1 cellular context compared by ENCODE assay signal in genomic region chr9:126781717-126782388, GRCh38.
A peak's percentile ranks its signal among the peaks of the same experiment; 100 is the strongest.
TF ChIP-seq lines count a peak whose summit lies in the region.

No MANE protein-coding gene starts in this region.

TF ChIP-seq in HepG2, 621 proteins besides CTCF, POLR2A, EP300 and RAD21 (continued from another document and continues in another):
- peak; percentile 57; the same call in 1 of the 2 replicates for TF ChIP-seq KDM2A (CRISPR knock-in tag; IDR thresholded peaks at IDR 0.05; ENCODE audit: borderline replicate concordance, low read depth)
- 0 out of 2 replicates have a peak, but pooled peaks have one; percentile 57 for TF ChIP-seq ZNF331 (CRISPR knock-in tag; IDR thresholded peaks at IDR 0.05)
- TF ChIP-seq ZNF451 (CRISPR knock-in tag; IDR thresholded peaks at IDR 0.05) = no peak
- TF ChIP-seq MAZ (IDR thresholded peaks at IDR 0.05; ENCODE audit: borderline replicate concordance, low read depth, low read length) = peak; percentile 63; the same call in 1 of the 2 replicates
- TF ChIP-seq MAZ (CRISPR knock-in tag; IDR thresholded peaks at IDR 0.05; ENCODE audit: low read depth) = peak; percentile 60; the same call in 1 of the 2 replicates
- no peak for TF ChIP-seq ZNF713 (CRISPR knock-in tag; IDR thresholded peaks at IDR 0.05)
- no peak for TF ChIP-seq SOX5 (CRISPR knock-in tag; IDR thresholded peaks at IDR 0.05; ENCODE audit: borderline replicate concordance)
- TF ChIP-seq HNRNPL (IDR thresholded peaks at IDR 0.05; ENCODE audit: low read depth, low read length) = no peak
- no peak for TF ChIP-seq MXI1 (IDR thresholded peaks at IDR 0.05; ENCODE audit: borderline replicate concordance, low read depth, low read length)
- TF ChIP-seq BHLHE40 (IDR thresholded peaks at IDR 0.05; ENCODE audit: low read length) = peak; percentile 52
- TF ChIP-seq ZNF775 (CRISPR knock-in tag; IDR thresholded peaks at IDR 0.05; ENCODE audit: borderline replicate concordance) = no peak
- no peak for TF ChIP-seq MED1 (CRISPR knock-in tag; IDR thresholded peaks at IDR 0.05)
- TF ChIP-seq ZNF770 (CRISPR knock-in tag; IDR thresholded peaks at IDR 0.05) = peak; percentile 54; the same call in 1 of the 2 replicates
- TF ChIP-seq RXRA (CRISPR knock-in tag; IDR thresholded peaks at IDR 0.05) = 0 out of 2 replicates have a peak, but pooled peaks have one; percentile 16
- TF ChIP-seq NONO (IDR thresholded peaks at IDR 0.05) = no peak
- TF ChIP-seq NONO (CRISPR knock-in tag; conservative IDR thresholded peaks at IDR 0.05) = 0 out of 2 replicates have a peak, but pooled peaks have one; percentile 25
- TF ChIP-seq, protein P1, sequence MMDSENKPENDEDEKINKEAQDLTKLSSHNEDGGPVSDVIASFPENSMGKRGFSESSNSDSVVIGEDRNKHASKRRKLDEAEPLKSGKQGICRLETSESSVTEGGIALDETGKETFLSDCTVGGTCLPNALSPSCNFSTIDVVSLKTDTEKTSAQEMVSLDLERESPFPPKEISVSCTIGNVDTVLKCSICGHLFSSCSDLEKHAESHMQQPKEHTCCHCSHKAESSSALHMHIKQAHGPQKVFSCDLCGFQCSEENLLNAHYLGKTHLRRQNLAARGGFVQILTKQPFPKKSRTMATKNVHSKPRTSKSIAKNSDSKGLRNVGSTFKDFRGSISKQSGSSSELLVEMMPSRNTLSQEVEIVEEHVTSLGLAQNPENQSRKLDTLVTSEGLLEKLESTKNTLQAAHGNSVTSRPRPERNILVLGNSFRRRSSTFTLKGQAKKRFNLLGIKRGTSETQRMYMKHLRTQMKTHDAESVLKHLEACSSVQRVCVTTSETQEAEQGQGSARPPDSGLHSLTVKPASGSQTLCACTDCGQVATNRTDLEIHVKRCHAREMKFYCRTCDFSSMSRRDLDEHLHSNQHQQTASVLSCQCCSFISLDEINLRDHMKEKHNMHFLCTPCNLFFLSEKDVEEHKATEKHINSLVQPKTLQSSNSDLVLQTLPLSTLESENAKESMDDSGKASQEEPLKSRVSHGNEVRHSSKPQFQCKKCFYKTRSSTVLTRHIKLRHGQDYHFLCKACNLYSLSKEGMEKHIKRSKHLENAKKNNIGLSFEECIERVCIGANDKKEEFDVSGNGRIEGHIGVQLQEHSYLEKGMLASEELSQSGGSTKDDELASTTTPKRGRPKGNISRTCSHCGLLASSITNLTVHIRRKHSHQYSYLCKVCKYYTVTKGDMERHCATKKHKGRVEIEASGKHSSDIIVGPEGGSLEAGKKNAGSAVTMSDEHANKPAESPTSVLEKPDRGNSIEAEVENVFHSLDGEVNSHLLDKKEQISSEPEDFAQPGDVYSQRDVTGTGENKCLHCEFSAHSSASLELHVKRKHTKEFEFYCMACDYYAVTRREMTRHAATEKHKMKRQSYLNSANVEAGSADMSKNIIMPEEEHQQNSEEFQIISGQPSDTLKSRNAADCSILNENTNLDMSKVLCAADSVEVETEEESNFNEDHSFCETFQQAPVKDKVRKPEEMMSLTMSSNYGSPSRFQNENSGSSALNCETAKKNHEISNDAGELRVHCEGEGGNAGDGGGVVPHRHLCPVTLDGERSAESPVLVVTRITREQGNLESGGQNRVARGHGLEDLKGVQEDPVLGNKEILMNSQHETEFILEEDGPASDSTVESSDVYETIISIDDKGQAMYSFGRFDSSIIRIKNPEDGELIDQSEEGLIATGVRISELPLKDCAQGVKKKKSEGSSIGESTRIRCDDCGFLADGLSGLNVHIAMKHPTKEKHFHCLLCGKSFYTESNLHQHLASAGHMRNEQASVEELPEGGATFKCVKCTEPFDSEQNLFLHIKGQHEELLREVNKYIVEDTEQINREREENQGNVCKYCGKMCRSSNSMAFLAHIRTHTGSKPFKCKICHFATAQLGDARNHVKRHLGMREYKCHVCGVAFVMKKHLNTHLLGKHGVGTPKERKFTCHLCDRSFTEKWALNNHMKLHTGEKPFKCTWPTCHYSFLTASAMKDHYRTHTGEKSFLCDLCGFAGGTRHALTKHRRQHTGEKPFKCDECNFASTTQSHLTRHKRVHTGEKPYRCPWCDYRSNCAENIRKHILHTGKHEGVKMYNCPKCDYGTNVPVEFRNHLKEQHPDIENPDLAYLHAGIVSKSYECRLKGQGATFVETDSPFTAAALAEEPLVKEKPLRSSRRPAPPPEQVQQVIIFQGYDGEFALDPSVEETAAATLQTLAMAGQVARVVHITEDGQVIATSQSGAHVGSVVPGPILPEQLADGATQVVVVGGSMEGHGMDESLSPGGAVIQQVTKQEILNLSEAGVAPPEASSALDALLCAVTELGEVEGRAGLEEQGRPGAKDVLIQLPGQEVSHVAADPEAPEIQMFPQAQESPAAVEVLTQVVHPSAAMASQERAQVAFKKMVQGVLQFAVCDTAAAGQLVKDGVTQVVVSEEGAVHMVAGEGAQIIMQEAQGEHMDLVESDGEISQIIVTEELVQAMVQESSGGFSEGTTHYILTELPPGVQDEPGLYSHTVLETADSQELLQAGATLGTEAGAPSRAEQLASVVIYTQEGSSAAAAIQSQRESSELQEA (CRISPR knock-in tag; IDR thresholded peaks at IDR 0.05; ENCODE audit: not compliant biosample characterization) = no peak
- peak; percentile 52; the same call in 1 of the 2 replicates for TF ChIP-seq KDM3A (CRISPR knock-in tag; IDR thresholded peaks at IDR 0.05; ENCODE audit: low read depth)
- TF ChIP-seq FOXP1 (IDR thresholded peaks at IDR 0.05) = no peak
- TF ChIP-seq FOXP1 (CRISPR knock-in tag; IDR thresholded peaks at IDR 0.05) = no peak
- no peak for TF ChIP-seq MLX (CRISPR knock-in tag; IDR thresholded peaks at IDR 0.05)
- no peak for TF ChIP-seq CREM (IDR thresholded peaks at IDR 0.05)
- no peak for TF ChIP-seq CREM (CRISPR knock-in tag; IDR thresholded peaks at IDR 0.05)
- no peak for TF ChIP-seq MTERF4 (CRISPR knock-in tag; IDR thresholded peaks at IDR 0.05)
- TF ChIP-seq ATAD3A (CRISPR knock-in tag; IDR thresholded peaks at IDR 0.05) = no peak
- TF ChIP-seq, protein P2, sequence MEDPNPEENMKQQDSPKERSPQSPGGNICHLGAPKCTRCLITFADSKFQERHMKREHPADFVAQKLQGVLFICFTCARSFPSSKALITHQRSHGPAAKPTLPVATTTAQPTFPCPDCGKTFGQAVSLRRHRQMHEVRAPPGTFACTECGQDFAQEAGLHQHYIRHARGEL (CRISPR knock-in tag; IDR thresholded peaks at IDR 0.05) = no peak
- TF ChIP-seq, protein P3, sequence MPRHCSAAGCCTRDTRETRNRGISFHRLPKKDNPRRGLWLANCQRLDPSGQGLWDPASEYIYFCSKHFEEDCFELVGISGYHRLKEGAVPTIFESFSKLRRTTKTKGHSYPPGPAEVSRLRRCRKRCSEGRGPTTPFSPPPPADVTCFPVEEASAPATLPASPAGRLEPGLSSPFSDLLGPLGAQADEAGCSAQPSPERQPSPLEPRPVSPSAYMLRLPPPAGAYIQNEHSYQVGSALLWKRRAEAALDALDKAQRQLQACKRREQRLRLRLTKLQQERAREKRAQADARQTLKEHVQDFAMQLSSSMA (CRISPR knock-in tag; IDR thresholded peaks at IDR 0.05) = no peak
- 0 out of 2 replicates have a peak, but pooled peaks have one; percentile 19 for TF ChIP-seq THAP11 (CRISPR knock-in tag; IDR thresholded peaks at IDR 0.05)
- TF ChIP-seq ZNF329 (CRISPR knock-in tag; IDR thresholded peaks at IDR 0.05; ENCODE audit: low read depth) = no peak
- TF ChIP-seq ZNF562 (CRISPR knock-in tag; IDR thresholded peaks at IDR 0.05; ENCODE audit: borderline replicate concordance) = no peak
- TF ChIP-seq ZNF674 (CRISPR knock-in tag; IDR thresholded peaks at IDR 0.05; ENCODE audit: low read depth) = no peak
- TF ChIP-seq ZNF263 (CRISPR knock-in tag; IDR thresholded peaks at IDR 0.05) = peak; percentile 66; the same call in 1 of the 2 replicates
- TF ChIP-seq STAG1 (CRISPR knock-in tag; IDR thresholded peaks at IDR 0.05) = peak; percentile 86
- TF ChIP-seq SMARCC2 (IDR thresholded peaks at IDR 0.05) = no peak
- TF ChIP-seq ZSCAN20 (CRISPR knock-in tag; IDR thresholded peaks at IDR 0.05; ENCODE audit: borderline replicate concordance) = no peak
- TF ChIP-seq ZFP41 (CRISPR knock-in tag; IDR thresholded peaks at IDR 0.05; ENCODE audit: borderline replicate concordance) = no peak
- TF ChIP-seq TEAD3 (CRISPR knock-in tag; optimal IDR thresholded peaks at IDR 0.05; ENCODE audit: borderline replicate concordance) = peak; percentile 21
- TF ChIP-seq KLF16 (CRISPR knock-in tag; IDR thresholded peaks at IDR 0.05) = 0 out of 4 replicates have a peak, but pooled peaks of 1 of the 2 experiments have one; percentile 42
- TF ChIP-seq, protein P4, sequence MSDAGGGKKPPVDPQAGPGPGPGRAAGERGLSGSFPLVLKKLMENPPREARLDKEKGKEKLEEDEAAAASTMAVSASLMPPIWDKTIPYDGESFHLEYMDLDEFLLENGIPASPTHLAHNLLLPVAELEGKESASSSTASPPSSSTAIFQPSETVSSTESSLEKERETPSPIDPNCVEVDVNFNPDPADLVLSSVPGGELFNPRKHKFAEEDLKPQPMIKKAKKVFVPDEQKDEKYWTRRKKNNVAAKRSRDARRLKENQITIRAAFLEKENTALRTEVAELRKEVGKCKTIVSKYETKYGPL (CRISPR knock-in tag; IDR thresholded peaks at IDR 0.05) = no peak
- TF ChIP-seq, protein P5, sequence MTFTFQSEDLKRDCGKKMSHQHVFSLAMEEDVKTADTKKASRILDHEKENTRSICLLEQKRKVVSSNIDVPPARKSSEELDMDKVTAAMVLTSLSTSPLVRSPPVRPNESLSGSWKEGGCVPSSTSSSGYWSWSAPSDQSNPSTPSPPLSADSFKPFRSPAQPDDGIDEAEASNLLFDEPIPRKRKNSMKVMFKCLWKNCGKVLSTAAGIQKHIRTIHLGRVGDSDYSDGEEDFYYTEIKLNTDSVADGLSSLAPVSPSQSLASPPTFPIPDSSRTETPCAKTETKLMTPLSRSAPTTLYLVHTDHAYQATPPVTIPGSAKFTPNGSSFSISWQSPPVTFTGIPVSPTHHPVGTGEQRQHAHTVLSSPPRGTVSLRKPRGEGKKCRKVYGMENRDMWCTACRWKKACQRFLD (CRISPR knock-in tag; IDR thresholded peaks at IDR 0.05; ENCODE audit: borderline replicate concordance) = no peak
- no peak for TF ChIP-seq FUBP1 (CRISPR knock-in tag; IDR thresholded peaks at IDR 0.05; ENCODE audit: borderline replicate concordance)
- TF ChIP-seq HNRNPH1 (optimal IDR thresholded peaks at IDR 0.05; ENCODE audit: low read depth, low read length) = no peak
- TF ChIP-seq HMGXB4 (CRISPR knock-in tag; IDR thresholded peaks at IDR 0.05; ENCODE audit: borderline replicate concordance in 1 of 2, low read depth in 1 of 2) = peak in 1 of 2 experiments; percentile 40; a peak in 1 of 4 replicates
- no peak for TF ChIP-seq NFYB (CRISPR knock-in tag; IDR thresholded peaks at IDR 0.05)
- no peak for TF ChIP-seq HNRNPLL (IDR thresholded peaks at IDR 0.05; ENCODE audit: low read depth, low read length, poor library complexity, severe bottlenecking)
- no peak for TF ChIP-seq MATR3 (CRISPR knock-in tag; IDR thresholded peaks at IDR 0.05)
- TF ChIP-seq ARID2 (CRISPR knock-in tag; IDR thresholded peaks at IDR 0.05; ENCODE audit: borderline replicate concordance) = no peak
- no peak for TF ChIP-seq GATAD2A (CRISPR knock-in tag; IDR thresholded peaks at IDR 0.05)
- no peak for TF ChIP-seq ZNF607 (CRISPR knock-in tag; IDR thresholded peaks at IDR 0.05; ENCODE audit: borderline replicate concordance)
- no peak for TF ChIP-seq TBL1XR1 (IDR thresholded peaks at IDR 0.05; ENCODE audit: borderline replicate concordance, low read length, partially characterized antibody)
